Comparison of ENCODE assay signal across 20 cellular contexts in genomic region chr1:206843626-206844025, GRCh38. TPM values are rescaled to one million over a fixed set of nuclear protein-coding genes. Genes with fewer than 3 reads are reported as not detected.
A peak's percentile ranks its signal among the peaks of the same experiment; 100 is the strongest.
DNase-seq lines count a peak whose midpoint lies in the region; ATAC-seq and TF ChIP-seq lines count a peak whose summit lies in the region.
"Had no signal": no experiment of that assay in that cellular context is flagged by ENCODE, and none has a peak within 500 bp of the region (broad histone marks: within the 10 kb centered on the region; RNA-seq: fewer than 3 reads in every experiment).

No MANE protein-coding gene starts in this region.

- no peaks in the 10 kb centered on the region for H3K9me3 ChIP-seq in IMR-90 (ENCODE audit: control insufficient read depth, insufficient read depth, low read length)
- H3K9me3 ChIP-seq: Caco-2 had no signal

- no peak for TF ChIP-seq POLR2A in IMR-90 (IDR thresholded peaks at IDR 0.05; ENCODE audit: low read depth, low read length)

- H3K79me1 ChIP-seq in IMR-90 (ENCODE audit: low read depth in 1 of 2, low read length in 2 of 2): no peaks in the 10 kb centered on the region

- no peak overlapping the region for H3K4me2 ChIP-seq in IMR-90 (ENCODE audit: low read depth, low read length)
- H3K4me2 ChIP-seq: GM23338 had no signal

- no peak overlapping the region for H2BK120ac ChIP-seq in IMR-90 (ENCODE audit: low read depth, low read length)

- H4K91ac ChIP-seq in IMR-90 (ENCODE audit: insufficient read depth, low read depth, low read length): no peak overlapping the region

- no TSS peak for BruUV-seq in IMR-90 (replicated peaks; lab: Mats Ljungman, UMichigan)

- whole genome bisulfite sequencing in IMR-90 (ENCODE audit: extremely low coverage in 2 of 2, insufficient read length in 1 of 2), 2 experiments: 60% methylated on average over 1 of the region's 4 CpGs; no CpG with 5 or more reads in 1 of the 2 experiments

- H3K9me1 ChIP-seq in IMR-90 (ENCODE audit: insufficient read depth, low read length): peaks cover 10% of the 10 kb centered on the region

- H2AFZ ChIP-seq in IMR-90 (replicated peaks; ENCODE audit: low read length, poor library complexity): no peak overlapping the region
- H2AFZ ChIP-seq: GM23338 had no signal

- H3K56ac ChIP-seq in IMR-90 (ENCODE audit: extremely low read depth, insufficient read depth, low read length): no peak overlapping the region

- dilution Hi-C loops in IMR-90 (cut with HindIII; ENCODE audit: low sequenced_read_pairs, unreplicated experiment): no loop called here

- no peak overlapping the region for H3K18ac ChIP-seq in IMR-90 (ENCODE audit: low read depth, low read length)

- no peak overlapping the region for H3K4ac ChIP-seq in IMR-90 (ENCODE audit: low read depth, low read length)

- DNase-seq in IMR-90: no peak
- DNase-seq in NCI-H774 (lab: John Stamatoyannopoulos, UW): peak; percentile 11
- no peak for DNase-seq in left lobe of liver (ENCODE audit: low spot score)
- DNase-seq in glomerular visceral epithelial cell (ENCODE audit: extremely low spot score): no peak
- DNase-seq: ACHN; AML-193; Caco-2; CD4-positive, alpha-beta T cell; DND-41; EL; HCEC 1CT; KBM-7 had no signal

- no peak overlapping the region for H2AK5ac ChIP-seq in IMR-90 (ENCODE audit: low read depth, low read length)

- CTCF ChIA-PET in IMR-90 (lab: Yijun Ruan, JAX): no interaction called here

- TF ChIP-seq RAD21 in IMR-90 (IDR thresholded peaks at IDR 0.05; ENCODE audit: low read length): no peak

- no peak overlapping the region for H3K14ac ChIP-seq in IMR-90 (replicated peaks; ENCODE audit: low read depth, low read length)

- H3K27ac ChIP-seq in IMR-90 (ENCODE audit: insufficient read depth, low read length): no peak overlapping the region
- H3K27ac ChIP-seq: C4-2B had no signal

- no peak overlapping the region for H3K23ac ChIP-seq in IMR-90 (ENCODE audit: low read depth, low read length)

- POLR2A ChIA-PET in IMR-90 (lab: Charles Lee; ENCODE audit: unreplicated experiment): no interaction called here

- H2BK15ac ChIP-seq in IMR-90 (ENCODE audit: low read depth, low read length): no peak overlapping the region

- no peaks in the 10 kb centered on the region for H4K20me1 ChIP-seq in IMR-90 (ENCODE audit: insufficient read depth, low read length)

- intact Hi-C loops in IMR-90 (cut with micrococcal nuclease): no loop called here

- H3K27me3 ChIP-seq in IMR-90 (ENCODE audit: control insufficient read depth, insufficient read depth, low read length): peaks cover 2% of the 10 kb centered on the region; the same call in 1 of the 2 replicates

- peak overlapping the region; percentile 9 for H2AK9ac ChIP-seq in IMR-90 (replicated peaks; ENCODE audit: low read depth, low read length, poor library complexity)

- no peak overlapping the region for H4K5ac ChIP-seq in IMR-90 (ENCODE audit: low read depth, low read length)

- H3K4me1 ChIP-seq in IMR-90 (ENCODE audit: control insufficient read depth, insufficient read depth, low read length): peaks cover 10% of the 10 kb centered on the region

- no peak overlapping the region for H3K4me3 ChIP-seq in IMR-90 (ENCODE audit: insufficient read depth, low read depth, low read length)
- H3K4me3 ChIP-seq: GM23338 had no signal

- H2BK5ac ChIP-seq in IMR-90 (ENCODE audit: low read depth, low read length, poor library complexity, severe bottlenecking): no peak overlapping the region

- no peak overlapping the region for H3K9ac ChIP-seq in IMR-90 (ENCODE audit: low read depth, low read length)

- in situ Hi-C loops in IMR-90 (cut with MboI; ENCODE audit: low sequenced_read_pairs): no loop called here

- no peak overlapping the region for H2BK20ac ChIP-seq in IMR-90 (ENCODE audit: low read depth, low read length)

- no peaks in the 10 kb centered on the region for H3K36me3 ChIP-seq in IMR-90 (ENCODE audit: control insufficient read depth, insufficient read depth, low read length)

- ATAC-seq in IMR-90 (ENCODE audit: low read depth) (no peak), left lobe of liver (peak; percentile 59), GM21576 (IDR thresholded peaks at IDR 0.05; ENCODE audit: unreplicated experiment) (no peak), GM18520 (IDR thresholded peaks at IDR 0.05; ENCODE audit: unreplicated experiment) (no peak)
- ATAC-seq: GM23338 had no signal

- no peak overlapping the region for H4K8ac ChIP-seq in IMR-90 (ENCODE audit: low read depth in 2 of 2, low read length in 2 of 2)

- no peak for TF ChIP-seq CTCF in IMR-90 (conservative IDR thresholded peaks at IDR 0.05; ENCODE audit: low read depth, low read length)

TF ChIP-seq in IMR-90, 13 proteins besides CTCF, POLR2A, EP300 and RAD21:
- TF ChIP-seq MXI1 (IDR thresholded peaks at IDR 0.05; ENCODE audit: borderline replicate concordance, low read depth, low read length): no peak
- no peak for TF ChIP-seq CHD1 (IDR thresholded peaks at IDR 0.05; ENCODE audit: low read depth, low read length)
- no peak for TF ChIP-seq SMC3 (IDR thresholded peaks at IDR 0.05; ENCODE audit: low read depth, low read length)
- TF ChIP-seq ELK1 (IDR thresholded peaks at IDR 0.05; ENCODE audit: borderline replicate concordance, low read depth, low read length): no peak
- TF ChIP-seq MAFK (IDR thresholded peaks at IDR 0.05; ENCODE audit: low read depth, low read length): no peak
- no peak for TF ChIP-seq CEBPB (IDR thresholded peaks at IDR 0.05; ENCODE audit: low read depth, low read length)

RNA-seq across cellular contexts. Expression of gene IL20, which starts 21.8 kb away (rescaled TPM):
- total RNA-seq in IMR-90 (2012; rRNA removed): not detected in 2 replicates
- not detected in 2 replicates for polyA plus RNA-seq in IMR-90 (2012; rRNA removed)
- not detected in 2 replicates for polyA plus RNA-seq in IMR-90 (2012; cell fraction: cytosol; rRNA removed)
- 0.11 TPM in 1 of 2 replicates, not detected in the other for polyA plus RNA-seq in IMR-90 (2012; cell fraction: nucleus; rRNA removed; ENCODE audit: low replicate concordance)
- not detected for total RNA-seq in left lobe of liver
- total RNA-seq: Caco-2; CD4-positive, alpha-beta T cell; G401; GM23338; HT-29 had no signal
- polyA plus RNA-seq: BJ, GM23338, IgD-negative memory B cell had no signal

RNA-seq across cellular contexts. Expression of gene IL24, which starts 53.6 kb away (rescaled TPM):
- total RNA-seq in IMR-90 (2012; rRNA removed) (under 0.01 and 0.18 TPM in 2 replicates), left lobe of liver (not detected)
- polyA plus RNA-seq in IMR-90 (2012; rRNA removed): 0.12 and 0.22 TPM in 2 replicates
- 0.04 TPM in 1 of 2 replicates, not detected in the other for polyA plus RNA-seq in IMR-90 (2012; cell fraction: cytosol; rRNA removed)
- 0.05 and 0.34 TPM in 2 replicates for polyA plus RNA-seq in IMR-90 (2012; cell fraction: nucleus; rRNA removed; ENCODE audit: low replicate concordance)
- total RNA-seq: Caco-2; CD4-positive, alpha-beta T cell; G401; GM23338; HT-29 had no signal
- polyA plus RNA-seq: GM23338 had no signal
